Comparison of ENCODE assay signal across 1 cellular context in genomic region chr3:162489853-162490252, GRCh38.
TF ChIP-seq lines count a peak whose summit lies in the region.

No MANE protein-coding gene starts in this region.

TF ChIP-seq in SK-N-SH treated with all-trans-retinoic acid at 6 μM for 48 hours, 23 proteins besides CTCF, POLR2A, EP300 and RAD21 (continued from another document):
- TF ChIP-seq, protein P1, sequence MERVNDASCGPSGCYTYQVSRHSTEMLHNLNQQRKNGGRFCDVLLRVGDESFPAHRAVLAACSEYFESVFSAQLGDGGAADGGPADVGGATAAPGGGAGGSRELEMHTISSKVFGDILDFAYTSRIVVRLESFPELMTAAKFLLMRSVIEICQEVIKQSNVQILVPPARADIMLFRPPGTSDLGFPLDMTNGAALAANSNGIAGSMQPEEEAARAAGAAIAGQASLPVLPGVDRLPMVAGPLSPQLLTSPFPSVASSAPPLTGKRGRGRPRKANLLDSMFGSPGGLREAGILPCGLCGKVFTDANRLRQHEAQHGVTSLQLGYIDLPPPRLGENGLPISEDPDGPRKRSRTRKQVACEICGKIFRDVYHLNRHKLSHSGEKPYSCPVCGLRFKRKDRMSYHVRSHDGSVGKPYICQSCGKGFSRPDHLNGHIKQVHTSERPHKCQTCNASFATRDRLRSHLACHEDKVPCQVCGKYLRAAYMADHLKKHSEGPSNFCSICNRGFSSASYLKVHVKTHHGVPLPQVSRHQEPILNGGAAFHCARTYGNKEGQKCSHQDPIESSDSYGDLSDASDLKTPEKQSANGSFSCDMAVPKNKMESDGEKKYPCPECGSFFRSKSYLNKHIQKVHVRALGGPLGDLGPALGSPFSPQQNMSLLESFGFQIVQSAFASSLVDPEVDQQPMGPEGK (CRISPR knock-in tag; IDR thresholded peaks at IDR 0.05; ENCODE audit: borderline replicate concordance), result no peak
- no peak for TF ChIP-seq ZFP3 (CRISPR knock-in tag; IDR thresholded peaks at IDR 0.05)
- TF ChIP-seq, protein P2, sequence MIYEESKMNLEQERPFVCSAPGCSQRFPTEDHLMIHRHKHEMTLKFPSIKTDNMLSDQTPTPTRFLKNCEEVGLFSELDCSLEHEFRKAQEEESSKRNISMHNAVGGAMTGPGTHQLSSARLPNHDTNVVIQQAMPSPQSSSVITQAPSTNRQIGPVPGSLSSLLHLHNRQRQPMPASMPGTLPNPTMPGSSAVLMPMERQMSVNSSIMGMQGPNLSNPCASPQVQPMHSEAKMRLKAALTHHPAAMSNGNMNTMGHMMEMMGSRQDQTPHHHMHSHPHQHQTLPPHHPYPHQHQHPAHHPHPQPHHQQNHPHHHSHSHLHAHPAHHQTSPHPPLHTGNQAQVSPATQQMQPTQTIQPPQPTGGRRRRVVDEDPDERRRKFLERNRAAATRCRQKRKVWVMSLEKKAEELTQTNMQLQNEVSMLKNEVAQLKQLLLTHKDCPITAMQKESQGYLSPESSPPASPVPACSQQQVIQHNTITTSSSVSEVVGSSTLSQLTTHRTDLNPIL (CRISPR knock-in tag; IDR thresholded peaks at IDR 0.05; ENCODE audit: low read depth), result no peak
- no peak for TF ChIP-seq TOX (CRISPR knock-in tag; IDR thresholded peaks at IDR 0.05; ENCODE audit: borderline replicate concordance)
- no peak for TF ChIP-seq ZNF8 (CRISPR knock-in tag; IDR thresholded peaks at IDR 0.05)
- TF ChIP-seq, protein P3, sequence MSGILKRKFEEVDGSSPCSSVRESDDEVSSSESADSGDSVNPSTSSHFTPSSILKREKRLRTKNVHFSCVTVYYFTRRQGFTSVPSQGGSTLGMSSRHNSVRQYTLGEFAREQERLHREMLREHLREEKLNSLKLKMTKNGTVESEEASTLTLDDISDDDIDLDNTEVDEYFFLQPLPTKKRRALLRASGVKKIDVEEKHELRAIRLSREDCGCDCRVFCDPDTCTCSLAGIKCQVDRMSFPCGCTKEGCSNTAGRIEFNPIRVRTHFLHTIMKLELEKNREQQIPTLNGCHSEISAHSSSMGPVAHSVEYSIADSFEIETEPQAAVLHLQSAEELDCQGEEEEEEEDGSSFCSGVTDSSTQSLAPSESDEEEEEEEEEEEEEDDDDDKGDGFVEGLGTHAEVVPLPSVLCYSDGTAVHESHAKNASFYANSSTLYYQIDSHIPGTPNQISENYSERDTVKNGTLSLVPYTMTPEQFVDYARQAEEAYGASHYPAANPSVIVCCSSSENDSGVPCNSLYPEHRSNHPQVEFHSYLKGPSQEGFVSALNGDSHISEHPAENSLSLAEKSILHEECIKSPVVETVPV (CRISPR knock-in tag; IDR thresholded peaks at IDR 0.05), result no peak
- no peak for TF ChIP-seq TCF4 (CRISPR knock-in tag; IDR thresholded peaks at IDR 0.05; ENCODE audit: borderline replicate concordance)
TF ChIP-seq in SK-N-SH treated with all-trans-retinoic acid at 6 μM for 48 hours: peak in this region for 0.
